ENCODE assay signal across 1 cellular context in the genomic region with DNA sequence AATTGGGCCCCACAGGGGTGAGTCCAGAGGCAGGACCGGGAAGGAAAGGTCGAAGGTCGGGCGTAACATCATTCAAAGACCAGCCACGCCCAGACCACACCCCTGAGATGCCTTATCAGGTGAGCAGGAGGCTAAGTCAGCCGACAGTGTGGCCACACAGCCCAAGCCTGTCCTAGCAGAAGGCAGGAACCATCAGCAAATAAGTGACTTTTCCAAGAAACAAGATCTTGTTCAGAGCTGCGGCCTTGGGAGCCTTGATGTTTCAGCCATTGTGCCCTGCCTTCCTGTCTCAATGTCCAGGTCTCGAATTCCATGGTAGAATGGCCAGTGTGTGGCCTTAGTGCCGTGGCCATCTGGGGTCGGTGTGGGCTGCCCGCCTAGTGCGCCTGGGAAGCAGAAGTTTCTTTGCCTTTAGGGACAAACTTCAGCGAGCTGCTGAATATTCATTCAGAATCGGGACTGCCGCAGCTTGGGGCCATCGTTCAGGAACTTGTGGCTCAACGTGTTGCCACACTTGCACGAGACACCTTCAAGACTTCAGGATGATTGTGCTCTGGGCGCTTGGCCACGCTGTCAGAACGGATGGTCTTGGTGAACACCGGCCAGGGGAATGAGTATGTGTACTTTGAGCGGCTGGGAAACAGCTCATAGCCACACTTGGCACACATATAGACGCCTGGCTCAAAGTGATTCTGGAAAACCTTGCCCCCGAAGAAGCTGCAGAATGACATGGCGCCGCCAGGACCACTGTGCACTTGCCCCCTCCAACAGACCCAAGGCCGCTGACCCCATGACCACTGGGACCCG.
TF ChIP-seq lines count a peak whose summit lies in the region.

No MANE protein-coding gene starts in this region.

TF ChIP-seq in K562, 482 proteins besides CTCF, POLR2A, EP300 and RAD21 (continued from another document and continues in another):
- TF ChIP-seq POU5F1 (IDR thresholded peaks at IDR 0.05; ENCODE audit: borderline replicate concordance, low read depth, low read length, partially characterized antibody) (no peak), SMARCA5 (IDR thresholded peaks at IDR 0.05) (no peak), ILF3 (IDR thresholded peaks at IDR 0.05; ENCODE audit: borderline replicate concordance) (no peak), ZNF431 (CRISPR knock-in tag; IDR thresholded peaks at IDR 0.05) (no peak; the same call in 1 of the 2 replicates), RFX7 (CRISPR knock-in tag; IDR thresholded peaks at IDR 0.05) (no peak), L3MBTL2 (IDR thresholded peaks at IDR 0.05) (peak; percentile 60), FOXK2 (conservative IDR thresholded peaks at IDR 0.05 in 1 of 2, IDR thresholded peaks at IDR 0.05 in 1 of 2; ENCODE audit: low read depth in 2 of 2) (0 out of 4 replicates have a peak, but pooled peaks of 1 of the 2 experiments have one; percentile 32), CHD2 (IDR thresholded peaks at IDR 0.05; ENCODE audit: low read depth, low read length) (no peak), BHLHE40 (IDR thresholded peaks at IDR 0.05; ENCODE audit: low read length) (peak; percentile 96), ZEB2 (IDR thresholded peaks at IDR 0.05) (peak; percentile 70; the same call in 1 of the 2 replicates), CC2D1A (IDR thresholded peaks at IDR 0.05) (no peak), PHB2 (IDR thresholded peaks at IDR 0.05; ENCODE audit: low read depth) (no peak), DNMT1 (IDR thresholded peaks at IDR 0.05) (no peak), NFXL1 (CRISPR knock-in tag; IDR thresholded peaks at IDR 0.05) (no peak), ZNF121 (CRISPR knock-in tag; conservative IDR thresholded peaks at IDR 0.05) (no peak), SMARCA4 (IDR thresholded peaks at IDR 0.05) (peak; percentile 60; the same call in 1 of the 2 replicates), BACH1 (tag; IDR thresholded peaks at IDR 0.05) (no peak), RHOXF2B (CRISPR knock-in tag; conservative IDR thresholded peaks at IDR 0.05) (no peak), ZNF780A (CRISPR knock-in tag; IDR thresholded peaks at IDR 0.05) (no peak), CBX2 (IDR thresholded peaks at IDR 0.05; ENCODE audit: insufficient read depth, low read length, poor library complexity, severe bottlenecking) (no peak), NCOA4 (IDR thresholded peaks at IDR 0.05; ENCODE audit: partially characterized antibody) (no peak), MEF2A (IDR thresholded peaks at IDR 0.05; ENCODE audit: control insufficient read depth, low read depth, low read length) (no peak), HDAC1 (IDR thresholded peaks at IDR 0.05) (no peak), RBM25 (IDR thresholded peaks at IDR 0.05; ENCODE audit: low read depth, low read length, severe bottlenecking) (no peak), SRSF3 (IDR thresholded peaks at IDR 0.05; ENCODE audit: insufficient read depth, low read length) (no peak), HOXB6 (CRISPR knock-in tag; IDR thresholded peaks at IDR 0.05; ENCODE audit: borderline replicate concordance) (no peak), KLF13 (tag; IDR thresholded peaks at IDR 0.05; ENCODE audit: borderline replicate concordance, low read depth) (no peak), ZNF707 (CRISPR knock-in tag; conservative IDR thresholded peaks at IDR 0.05) (no peak), NR2C2 (CRISPR knock-in tag; IDR thresholded peaks at IDR 0.05) (peak; percentile 91; the same call in 1 of the 2 replicates), NR2C2 (tag; IDR thresholded peaks at IDR 0.05) (peak; percentile 92), HDAC6 (IDR thresholded peaks at IDR 0.05; ENCODE audit: low read depth, low read length) (no peak)
- TF ChIP-seq, protein P1, sequence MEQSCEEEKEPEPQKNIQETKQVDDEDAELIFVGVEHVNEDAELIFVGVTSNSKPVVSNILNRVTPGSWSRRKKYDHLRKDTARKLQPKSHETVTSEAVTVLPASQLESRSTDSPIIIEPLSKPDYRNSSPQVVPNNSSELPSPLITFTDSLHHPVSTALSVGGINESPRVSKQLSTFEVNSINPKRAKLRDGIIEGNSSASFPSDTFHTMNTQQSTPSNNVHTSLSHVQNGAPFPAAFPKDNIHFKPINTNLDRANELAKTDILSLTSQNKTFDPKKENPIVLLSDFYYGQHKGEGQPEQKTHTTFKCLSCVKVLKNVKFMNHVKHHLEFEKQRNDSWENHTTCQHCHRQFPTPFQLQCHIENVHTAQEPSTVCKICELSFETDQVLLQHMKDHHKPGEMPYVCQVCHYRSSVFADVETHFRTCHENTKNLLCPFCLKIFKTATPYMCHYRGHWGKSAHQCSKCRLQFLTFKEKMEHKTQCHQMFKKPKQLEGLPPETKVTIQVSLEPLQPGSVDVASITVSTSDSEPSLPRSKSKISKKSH (CRISPR knock-in tag; IDR thresholded peaks at IDR 0.05) = no peak
- TF ChIP-seq, protein P2, sequence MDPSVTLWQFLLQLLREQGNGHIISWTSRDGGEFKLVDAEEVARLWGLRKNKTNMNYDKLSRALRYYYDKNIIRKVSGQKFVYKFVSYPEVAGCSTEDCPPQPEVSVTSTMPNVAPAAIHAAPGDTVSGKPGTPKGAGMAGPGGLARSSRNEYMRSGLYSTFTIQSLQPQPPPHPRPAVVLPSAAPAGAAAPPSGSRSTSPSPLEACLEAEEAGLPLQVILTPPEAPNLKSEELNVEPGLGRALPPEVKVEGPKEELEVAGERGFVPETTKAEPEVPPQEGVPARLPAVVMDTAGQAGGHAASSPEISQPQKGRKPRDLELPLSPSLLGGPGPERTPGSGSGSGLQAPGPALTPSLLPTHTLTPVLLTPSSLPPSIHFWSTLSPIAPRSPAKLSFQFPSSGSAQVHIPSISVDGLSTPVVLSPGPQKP (CRISPR knock-in tag; IDR thresholded peaks at IDR 0.05) = no peak
- TF ChIP-seq, protein P3, sequence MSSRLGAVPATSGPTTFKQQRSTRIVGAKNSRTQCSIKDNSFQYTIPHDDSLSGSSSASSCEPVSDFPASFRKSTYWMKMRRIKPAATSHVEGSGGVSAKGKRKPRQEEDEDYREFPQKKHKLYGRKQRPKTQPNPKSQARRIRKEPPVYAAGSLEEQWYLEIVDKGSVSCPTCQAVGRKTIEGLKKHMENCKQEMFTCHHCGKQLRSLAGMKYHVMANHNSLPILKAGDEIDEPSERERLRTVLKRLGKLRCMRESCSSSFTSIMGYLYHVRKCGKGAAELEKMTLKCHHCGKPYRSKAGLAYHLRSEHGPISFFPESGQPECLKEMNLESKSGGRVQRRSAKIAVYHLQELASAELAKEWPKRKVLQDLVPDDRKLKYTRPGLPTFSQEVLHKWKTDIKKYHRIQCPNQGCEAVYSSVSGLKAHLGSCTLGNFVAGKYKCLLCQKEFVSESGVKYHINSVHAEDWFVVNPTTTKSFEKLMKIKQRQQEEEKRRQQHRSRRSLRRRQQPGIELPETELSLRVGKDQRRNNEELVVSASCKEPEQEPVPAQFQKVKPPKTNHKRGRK (tag; IDR thresholded peaks at IDR 0.05) = no peak
- TF ChIP-seq, protein P4, sequence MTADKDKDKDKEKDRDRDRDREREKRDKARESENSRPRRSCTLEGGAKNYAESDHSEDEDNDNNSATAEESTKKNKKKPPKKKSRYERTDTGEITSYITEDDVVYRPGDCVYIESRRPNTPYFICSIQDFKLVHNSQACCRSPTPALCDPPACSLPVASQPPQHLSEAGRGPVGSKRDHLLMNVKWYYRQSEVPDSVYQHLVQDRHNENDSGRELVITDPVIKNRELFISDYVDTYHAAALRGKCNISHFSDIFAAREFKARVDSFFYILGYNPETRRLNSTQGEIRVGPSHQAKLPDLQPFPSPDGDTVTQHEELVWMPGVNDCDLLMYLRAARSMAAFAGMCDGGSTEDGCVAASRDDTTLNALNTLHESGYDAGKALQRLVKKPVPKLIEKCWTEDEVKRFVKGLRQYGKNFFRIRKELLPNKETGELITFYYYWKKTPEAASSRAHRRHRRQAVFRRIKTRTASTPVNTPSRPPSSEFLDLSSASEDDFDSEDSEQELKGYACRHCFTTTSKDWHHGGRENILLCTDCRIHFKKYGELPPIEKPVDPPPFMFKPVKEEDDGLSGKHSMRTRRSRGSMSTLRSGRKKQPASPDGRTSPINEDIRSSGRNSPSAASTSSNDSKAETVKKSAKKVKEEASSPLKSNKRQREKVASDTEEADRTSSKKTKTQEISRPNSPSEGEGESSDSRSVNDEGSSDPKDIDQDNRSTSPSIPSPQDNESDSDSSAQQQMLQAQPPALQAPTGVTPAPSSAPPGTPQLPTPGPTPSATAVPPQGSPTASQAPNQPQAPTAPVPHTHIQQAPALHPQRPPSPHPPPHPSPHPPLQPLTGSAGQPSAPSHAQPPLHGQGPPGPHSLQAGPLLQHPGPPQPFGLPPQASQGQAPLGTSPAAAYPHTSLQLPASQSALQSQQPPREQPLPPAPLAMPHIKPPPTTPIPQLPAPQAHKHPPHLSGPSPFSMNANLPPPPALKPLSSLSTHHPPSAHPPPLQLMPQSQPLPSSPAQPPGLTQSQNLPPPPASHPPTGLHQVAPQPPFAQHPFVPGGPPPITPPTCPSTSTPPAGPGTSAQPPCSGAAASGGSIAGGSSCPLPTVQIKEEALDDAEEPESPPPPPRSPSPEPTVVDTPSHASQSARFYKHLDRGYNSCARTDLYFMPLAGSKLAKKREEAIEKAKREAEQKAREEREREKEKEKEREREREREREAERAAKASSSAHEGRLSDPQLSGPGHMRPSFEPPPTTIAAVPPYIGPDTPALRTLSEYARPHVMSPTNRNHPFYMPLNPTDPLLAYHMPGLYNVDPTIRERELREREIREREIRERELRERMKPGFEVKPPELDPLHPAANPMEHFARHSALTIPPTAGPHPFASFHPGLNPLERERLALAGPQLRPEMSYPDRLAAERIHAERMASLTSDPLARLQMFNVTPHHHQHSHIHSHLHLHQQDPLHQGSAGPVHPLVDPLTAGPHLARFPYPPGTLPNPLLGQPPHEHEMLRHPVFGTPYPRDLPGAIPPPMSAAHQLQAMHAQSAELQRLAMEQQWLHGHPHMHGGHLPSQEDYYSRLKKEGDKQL (CRISPR knock-in tag; IDR thresholded peaks at IDR 0.05; ENCODE audit: borderline replicate concordance) = peak; percentile 85; the same call in 1 of the 2 replicates
- TF ChIP-seq, protein P5, sequence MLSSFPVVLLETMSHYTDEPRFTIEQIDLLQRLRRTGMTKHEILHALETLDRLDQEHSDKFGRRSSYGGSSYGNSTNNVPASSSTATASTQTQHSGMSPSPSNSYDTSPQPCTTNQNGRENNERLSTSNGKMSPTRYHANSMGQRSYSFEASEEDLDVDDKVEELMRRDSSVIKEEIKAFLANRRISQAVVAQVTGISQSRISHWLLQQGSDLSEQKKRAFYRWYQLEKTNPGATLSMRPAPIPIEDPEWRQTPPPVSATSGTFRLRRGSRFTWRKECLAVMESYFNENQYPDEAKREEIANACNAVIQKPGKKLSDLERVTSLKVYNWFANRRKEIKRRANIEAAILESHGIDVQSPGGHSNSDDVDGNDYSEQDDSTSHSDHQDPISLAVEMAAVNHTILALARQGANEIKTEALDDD (IDR thresholded peaks at IDR 0.05) = no peak
- TF ChIP-seq, protein P6, sequence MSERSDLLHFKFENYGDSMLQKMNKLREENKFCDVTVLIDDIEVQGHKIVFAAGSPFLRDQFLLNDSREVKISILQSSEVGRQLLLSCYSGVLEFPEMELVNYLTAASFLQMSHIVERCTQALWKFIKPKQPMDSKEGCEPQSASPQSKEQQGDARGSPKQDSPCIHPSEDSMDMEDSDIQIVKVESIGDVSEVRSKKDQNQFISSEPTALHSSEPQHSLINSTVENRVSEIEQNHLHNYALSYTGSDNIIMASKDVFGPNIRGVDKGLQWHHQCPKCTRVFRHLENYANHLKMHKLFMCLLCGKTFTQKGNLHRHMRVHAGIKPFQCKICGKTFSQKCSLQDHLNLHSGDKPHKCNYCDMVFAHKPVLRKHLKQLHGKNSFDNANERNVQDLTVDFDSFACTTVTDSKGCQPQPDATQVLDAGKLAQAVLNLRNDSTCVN (CRISPR knock-in tag; IDR thresholded peaks at IDR 0.05) = no peak
- TF ChIP-seq, protein P7, sequence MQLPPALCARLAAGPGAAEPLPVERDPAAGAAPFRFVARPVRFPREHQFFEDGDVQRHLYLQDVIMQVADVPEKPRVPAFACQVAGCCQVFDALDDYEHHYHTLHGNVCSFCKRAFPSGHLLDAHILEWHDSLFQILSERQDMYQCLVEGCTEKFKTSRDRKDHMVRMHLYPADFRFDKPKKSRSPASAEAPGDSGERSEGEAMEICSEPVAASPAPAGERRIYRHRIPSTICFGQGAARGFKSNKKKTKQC (CRISPR knock-in tag; IDR thresholded peaks at IDR 0.05) = no peak
- TF ChIP-seq, protein P8, sequence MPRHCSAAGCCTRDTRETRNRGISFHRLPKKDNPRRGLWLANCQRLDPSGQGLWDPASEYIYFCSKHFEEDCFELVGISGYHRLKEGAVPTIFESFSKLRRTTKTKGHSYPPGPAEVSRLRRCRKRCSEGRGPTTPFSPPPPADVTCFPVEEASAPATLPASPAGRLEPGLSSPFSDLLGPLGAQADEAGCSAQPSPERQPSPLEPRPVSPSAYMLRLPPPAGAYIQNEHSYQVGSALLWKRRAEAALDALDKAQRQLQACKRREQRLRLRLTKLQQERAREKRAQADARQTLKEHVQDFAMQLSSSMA (CRISPR knock-in tag; IDR thresholded peaks at IDR 0.05) = no peak
